13 cellular contexts compared by ENCODE assay signal in genomic region chr3:43394071-43394501, GRCh38.
DNase-seq lines count a peak whose midpoint lies in the region; ATAC-seq, FAIRE-seq and TF ChIP-seq lines count a peak whose summit lies in the region.
"Had no signal": no experiment of that assay in that cellular context is flagged by ENCODE, and none has a peak within 500 bp of the region (broad histone marks: within the 10 kb centered on the region; RNA-seq: fewer than 3 reads in every experiment).

No MANE protein-coding gene starts in this region.

- 0 out of 2 replicates have a peak overlapping the region, but pooled peaks have one; percentile 6 for H3K27ac ChIP-seq in PC-3 (ENCODE audit: low read length)
- peak overlapping the region; percentile 97 for H3K27ac ChIP-seq in endothelial cell of umbilical vein (ENCODE audit: insufficient read depth, low read depth, low read length)
- peak overlapping the region in 1 of 2 donors; percentile 49 for H3K27ac ChIP-seq in lung (ENCODE audit: low read depth in 1 of 2, low read length in 1 of 2)
- H3K27ac ChIP-seq in subcutaneous abdominal adipose tissue (ENCODE audit: low read depth, low read length): peak overlapping the region; percentile 33

- no peaks in the 10 kb centered on the region for H3K36me3 ChIP-seq in PC-3 (ENCODE audit: low read depth, low read length)
- no peaks in the 10 kb centered on the region for H3K36me3 ChIP-seq in endothelial cell of umbilical vein (ENCODE audit: control insufficient read depth in 2 of 2, extremely low read depth in 1 of 2, insufficient read depth in 2 of 2, low read length in 2 of 2)
- no peaks in the 10 kb centered on the region for H3K36me3 ChIP-seq in lung (ENCODE audit: control insufficient read depth in 2 of 2, insufficient read depth in 2 of 2, low read length in 2 of 2)
- H3K36me3 ChIP-seq in subcutaneous abdominal adipose tissue (ENCODE audit: control insufficient read depth in 5 of 5, insufficient read depth in 5 of 5, low read length in 5 of 5): no peaks in the 10 kb centered on the region
- H3K36me3 ChIP-seq: transverse colon had no signal

- peak; percentile 98 for FAIRE-seq in endothelial cell of umbilical vein (lab: Jason Lieb, UNC)

- H3K36me3 Mint-ChIP-seq in stimulated activated effector memory CD8-positive, alpha-beta T cell treated with anti-CD3 and anti-CD28 coated beads, Interleukin-12 subunit alpha, Interleukin-12 subunit beta, amount 100 ng/mL, for 72 hours: no peaks in the 10 kb centered on the region

- H3K4me2 ChIP-seq in PC-3 (ENCODE audit: low read length) (no peak overlapping the region), endothelial cell of umbilical vein (ENCODE audit: insufficient read depth, low read length) (peak overlapping the region; percentile 48)

- WGBS in lung, 2 donors: 3 to 30% methylated on average over 2 of the region's 2 CpGs

- H3K9ac ChIP-seq in PC-3 (ENCODE audit: low read length) (no peak overlapping the region), endothelial cell of umbilical vein (replicated peaks; ENCODE audit: extremely low read depth, insufficient read depth, low read length) (peak overlapping the region; percentile 71), subcutaneous abdominal adipose tissue (ENCODE audit: low read length in 5 of 5) (no peak overlapping the region)

- dilution Hi-C loops in endothelial cell of umbilical vein (cut with MboI; ENCODE audit: extremely low pct_ligation_motif_present, low sequenced_read_pairs): loop anchor here (25.0 kb wide), 1 partner anchor 207 kb away; no protein-coding TSS in a partner anchor

- peak; percentile 15 for DNase-seq in PC-3
- peak; percentile 100 for DNase-seq in endothelial cell of umbilical vein (ENCODE audit: low read depth, low spot score)
- peak; percentile 42 for DNase-seq in lung (ENCODE audit: low spot score)
- DNase-seq in stimulated activated effector memory CD8-positive, alpha-beta T cell treated with anti-CD3 and anti-CD28 coated beads, Interleukin-12 subunit alpha, Interleukin-12 subunit beta, amount 100 ng/mL, for 72 hours (ENCODE audit: low spot score in 2 of 2): no peak
- no peak for DNase-seq in AG08395 (ENCODE audit: low spot score)
- no peak for DNase-seq in NCI-H82 treated with DMSO at 0.1 percent for 48 hours (lab: John Stamatoyannopoulos, UW; ENCODE audit: unreplicated experiment)
- DNase-seq: activated CD4-positive, alpha-beta T cell treated with anti-CD3 and anti-CD28 coated beads, Interleukin-2, amount 10 ng/mL, durations not matched to agents 24 days and 14 days; activated naive CD8-positive, alpha-beta T cell treated with anti-CD3 and anti-CD28 coated beads for 36 hours; DMS79; naive B cell; NCI-H345; transverse colon had no signal

- TF ChIP-seq POLR2A in endothelial cell of umbilical vein (IDR thresholded peaks at IDR 0.05; ENCODE audit: low read depth, low read length): peak; percentile 90

- H3K9me3 Mint-ChIP-seq in stimulated activated effector memory CD8-positive, alpha-beta T cell treated with anti-CD3 and anti-CD28 coated beads, Interleukin-12 subunit alpha, Interleukin-12 subunit beta, amount 100 ng/mL, for 72 hours: peaks cover 7% of the 10 kb centered on the region

- H3K79me2 ChIP-seq in PC-3 (ENCODE audit: low read length) (no peaks in the 10 kb centered on the region), endothelial cell of umbilical vein (ENCODE audit: control insufficient read depth, insufficient read depth, low read length) (peaks cover 12% of the 10 kb centered on the region)

- no peaks in the 10 kb centered on the region for H3K9me1 ChIP-seq in endothelial cell of umbilical vein (replicated peaks; ENCODE audit: control insufficient read depth, extremely low read depth, insufficient read depth, low read length)

- POLR2A ChIA-PET in PC-3 (lab: Charles Lee; ENCODE audit: unreplicated experiment): interaction anchor here (0.8 kb wide), 1 partner anchor 29 kb away, joined by 9 read pairs; no protein-coding TSS in a partner anchor
- POLR2A ChIA-PET in endothelial cell of umbilical vein (lab: Charles Lee): interaction anchor here (0.7 to 1.9 kb wide), 11 partner anchors 25 to 214 kb away, joined by 3 to 8 read pairs (median 4); partner anchors contain the start of gene SNRK

- peaks cover 5% of the 10 kb centered on the region for H3F3A ChIP-seq in PC-3 (ENCODE audit: low read length, unreplicated experiment)

- H3K27me3 ChIP-seq in PC-3 (ENCODE audit: low read length) (no peaks in the 10 kb centered on the region), endothelial cell of umbilical vein (ENCODE audit: control insufficient read depth in 2 of 2, insufficient read depth in 2 of 2, low read length in 2 of 2) (no peaks in the 10 kb centered on the region), lung (ENCODE audit: control insufficient read depth, insufficient read depth) (no peaks in the 10 kb centered on the region), subcutaneous abdominal adipose tissue (ENCODE audit: control insufficient read depth in 5 of 5, insufficient read depth in 4 of 5, low read length in 5 of 5) (no peaks in the 10 kb centered on the region)
- H3K27me3 ChIP-seq: transverse colon had no signal

- no peak overlapping the region for H3K4me3 Mint-ChIP-seq in stimulated activated effector memory CD8-positive, alpha-beta T cell treated with anti-CD3 and anti-CD28 coated beads, Interleukin-12 subunit alpha, Interleukin-12 subunit beta, amount 100 ng/mL, for 72 hours
- H3K4me3 Mint-ChIP-seq: activated CD4-positive, alpha-beta T cell treated with anti-CD3 and anti-CD28 coated beads, Interleukin-2, amount 10 ng/mL, durations not matched to agents 24 days and 14 days; activated naive CD8-positive, alpha-beta T cell treated with anti-CD3 and anti-CD28 coated beads for 36 hours had no signal

- CTCF ChIA-PET in PC-3 (lab: Charles Lee): no interaction called here
- CTCF ChIA-PET in endothelial cell of umbilical vein (lab: Charles Lee): interaction anchor here (0.6 to 3.9 kb wide), 15 partner anchors 10 to 232 kb away, joined by 3 to 48 read pairs (median 5); partner anchors contain the start of gene SNRK

- H3K4me1 ChIP-seq in PC-3 (ENCODE audit: insufficient read depth, low read length) (peaks cover 25% of the 10 kb centered on the region), endothelial cell of umbilical vein (ENCODE audit: control insufficient read depth, extremely low read depth, insufficient read depth, low read length) (peaks cover 67% of the 10 kb centered on the region), lung (ENCODE audit: control insufficient read depth in 2 of 2, insufficient read depth in 2 of 2, low read length in 2 of 2) (peaks cover 8 to 17% of the 10 kb centered on the region in 2 donors), subcutaneous abdominal adipose tissue (ENCODE audit: control insufficient read depth in 5 of 5, insufficient read depth in 5 of 5, low read length in 5 of 5) (peaks cover 11 to 42% (median 21%) of the 10 kb centered on the region in 5 donors)

- intact Hi-C loops in PC-3 (cut with micrococcal nuclease): no loop called here
- intact Hi-C loops in endothelial cell of umbilical vein (cut with micrococcal nuclease): loop anchor here (1.0 to 10.0 kb wide), 15 partner anchors 19 to 375 kb away; partner anchors contain the start of genes ABHD5, ANO10 and SNRK

- H2AFZ ChIP-seq in PC-3 (ENCODE audit: low read length) (no peak overlapping the region), endothelial cell of umbilical vein (ENCODE audit: low read depth, low read length) (no peak overlapping the region)

- no peak for TF ChIP-seq CTCF in PC-3 (conservative IDR thresholded peaks at IDR 0.05; ENCODE audit: low read depth, low read length)
- no peak for TF ChIP-seq CTCF in endothelial cell of umbilical vein (IDR thresholded peaks at IDR 0.05; ENCODE audit: extremely low read depth in 1 of 2, insufficient read depth in 1 of 2, low read depth in 1 of 2, low read length in 2 of 2)
- no peak for TF ChIP-seq CTCF in lung (IDR thresholded peaks at IDR 0.05; ENCODE audit: control extremely low read depth, extremely low read depth)

- BruUV-seq in PC-3 (replicated peaks; lab: Mats Ljungman, UMichigan): no TSS peak
- BruUV-seq in endothelial cell of umbilical vein (replicated peaks; lab: Mats Ljungman, UMichigan): no TSS peak

- no peak for ATAC-seq in PC-3
- ATAC-seq in lung (ENCODE audit: insufficient read depth, low FRiP score): peak; percentile 32
- no peak for ATAC-seq in stimulated activated effector memory CD8-positive, alpha-beta T cell treated with anti-CD3 and anti-CD28 coated beads, Interleukin-12 subunit alpha, Interleukin-12 subunit beta, amount 100 ng/mL, for 72 hours

- H4K20me1 ChIP-seq in PC-3 (ENCODE audit: low read length) (no peaks in the 10 kb centered on the region), endothelial cell of umbilical vein (replicated peaks; ENCODE audit: control insufficient read depth, extremely low read depth, insufficient read depth, low read length) (no peaks in the 10 kb centered on the region)

- H3K27ac Mint-ChIP-seq in stimulated activated effector memory CD8-positive, alpha-beta T cell treated with anti-CD3 and anti-CD28 coated beads, Interleukin-12 subunit alpha, Interleukin-12 subunit beta, amount 100 ng/mL, for 72 hours: no peak overlapping the region
- H3K27ac Mint-ChIP-seq: activated CD4-positive, alpha-beta T cell treated with anti-CD3 and anti-CD28 coated beads, Interleukin-2, amount 10 ng/mL, durations not matched to agents 24 days and 14 days; activated naive CD8-positive, alpha-beta T cell treated with anti-CD3 and anti-CD28 coated beads for 36 hours had no signal

- H3K9me3 ChIP-seq in PC-3 (ENCODE audit: low read length): no peaks in the 10 kb centered on the region
- no peaks in the 10 kb centered on the region for H3K9me3 ChIP-seq in endothelial cell of umbilical vein (replicated peaks; ENCODE audit: control insufficient read depth, insufficient read depth, low read length)
- H3K9me3 ChIP-seq in lung (ENCODE audit: control insufficient read depth in 2 of 2, insufficient read depth in 1 of 2, low read length in 1 of 2): no peaks in the 10 kb centered on the region
- H3K9me3 ChIP-seq in subcutaneous abdominal adipose tissue (ENCODE audit: control insufficient read depth in 5 of 5, low read length in 5 of 5): no peaks in the 10 kb centered on the region
- H3K9me3 ChIP-seq: transverse colon had no signal

- H3K4me3 ChIP-seq in PC-3 (ENCODE audit: low read length) (no peak overlapping the region), endothelial cell of umbilical vein (replicated peaks in 1 of 3; ENCODE audit: insufficient read depth in 1 of 3, low read depth in 1 of 3, low read length in 3 of 3) (peak overlapping the region in 1 of 3 experiments; percentile 9), lung (no peak overlapping the region), subcutaneous abdominal adipose tissue (ENCODE audit: low read depth in 1 of 5, low read length in 5 of 5) (no peak overlapping the region)
- H3K4me3 ChIP-seq: transverse colon had no signal

- no peaks in the 10 kb centered on the region for H3K9me2 ChIP-seq in PC-3 (replicated peaks; ENCODE audit: low read length)

- H3K4me1 Mint-ChIP-seq in stimulated activated effector memory CD8-positive, alpha-beta T cell treated with anti-CD3 and anti-CD28 coated beads, Interleukin-12 subunit alpha, Interleukin-12 subunit beta, amount 100 ng/mL, for 72 hours: peaks cover 48% of the 10 kb centered on the region

TF ChIP-seq in endothelial cell of umbilical vein, 7 proteins besides CTCF, POLR2A, EP300 and RAD21 (continues in another document):
- TF ChIP-seq GATA2 (IDR thresholded peaks at IDR 0.05; ENCODE audit: insufficient read depth, insufficient read length, low read depth, low read length): peak; percentile 100

Comparison
In these comparisons a context has a peak if more than half of its experiments do, and no peak if none do; other contexts are left out.
1. DNase-seq: peak in PC-3 (single experiment), endothelial cell of umbilical vein (single experiment) and lung (single experiment); none in stimulated activated effector memory CD8-positive, alpha-beta T cell treated with anti-CD3 and anti-CD28 coated beads, Interleukin-12 subunit alpha, Interleukin-12 subunit beta, amount 100 ng/mL, for 72 hours (0 of 2), AG08395 (single experiment) and NCI-H82 treated with DMSO at 0.1 percent for 48 hours (single experiment).